ENCODE assay signal across 14 cellular contexts in genomic region chr6:147834377-147834776, GRCh38.
"Had no signal": no experiment of that assay in that cellular context is flagged by ENCODE, and none has a peak within 500 bp of the region (broad histone marks: within the 10 kb centered on the region; RNA-seq: fewer than 3 reads in every experiment).

No MANE protein-coding gene starts in this region.

- H3K4me3 ChIP-seq: coronary artery, esophagus squamous epithelium, prostate gland, upper lobe of left lung had no signal

- ATAC-seq: right cardiac atrium had no signal

- H3K36me3 ChIP-seq: esophagus squamous epithelium, prostate gland, upper lobe of left lung had no signal

- DNase-seq: activated CD4-positive, alpha-beta T cell treated with anti-CD3 and anti-CD28 coated beads, Interleukin-2, amount 10 ng/mL, durations not matched to agents 24 days and 14 days; activated CD4-positive, CD25-positive, alpha-beta regulatory T cell; activated naive CD8-positive, alpha-beta T cell treated with anti-CD3 and anti-CD28 coated beads for 36 hours; effector CD4-positive, alpha-beta T cell; esophagus squamous epithelium; foreskin melanocyte; head of caudate nucleus; immature natural killer cell; nephron progenitor cell; occipital lobe; right cardiac atrium; upper lobe of left lung had no signal

- H3K4me1 ChIP-seq: esophagus squamous epithelium, prostate gland, upper lobe of left lung had no signal

- H3K27ac ChIP-seq: coronary artery, esophagus squamous epithelium, prostate gland, upper lobe of left lung had no signal

- H3K27me3 ChIP-seq: esophagus squamous epithelium, upper lobe of left lung had no signal

- H3K9me3 ChIP-seq: esophagus squamous epithelium, prostate gland, upper lobe of left lung had no signal
